13 cellular contexts compared by ENCODE assay signal in genomic region chr5:115343855-115344254, GRCh38. TPM values are rescaled to one million over a fixed set of nuclear protein-coding genes. Genes with fewer than 3 reads are reported as not detected.
A peak's percentile ranks its signal among the peaks of the same experiment; 100 is the strongest.
DNase-seq lines count a peak whose midpoint lies in the region; ATAC-seq and TF ChIP-seq lines count a peak whose summit lies in the region.
"Had no signal": no experiment of that assay in that cellular context is flagged by ENCODE, and none has a peak within 500 bp of the region (broad histone marks: within the 10 kb centered on the region; RNA-seq: fewer than 3 reads in every experiment).

No MANE protein-coding gene starts in this region.

- 0 to 3% methylated on average over 1 of the region's 1 CpG for WGBS in GM23248 (ENCODE audit: low coverage in 1 of 2, low lambda C conversion rate in 2 of 2, missing lambda C conversion rate in 2 of 2), 2 experiments
- 48% methylated on average over 1 of the region's 1 CpG for WGBS in smooth muscle cell (ENCODE audit: low lambda C conversion rate)

- in situ Hi-C loops in GM23248 (cut with MboI): no loop called here

- TF ChIP-seq CTCF in RWPE2 (IDR thresholded peaks at IDR 0.05; ENCODE audit: poor library complexity, severe bottlenecking) (no peak), fibroblast of mammary gland (conservative IDR thresholded peaks at IDR 0.05; ENCODE audit: control insufficient read depth, insufficient read depth, low read depth, low read length) (no peak), smooth muscle cell (IDR thresholded peaks at IDR 0.05; ENCODE audit: borderline replicate concordance, insufficient read depth, poor library complexity, severe bottlenecking) (no peak)

- H3K4me1 ChIP-seq in GM23248 (ENCODE audit: insufficient read depth) (peaks cover 26% of the 10 kb centered on the region), RWPE2 (ENCODE audit: insufficient read depth, poor library complexity, severe bottlenecking) (peaks cover 10% of the 10 kb centered on the region), smooth muscle cell (ENCODE audit: low read depth) (no peaks in the 10 kb centered on the region)

- H2AFZ ChIP-seq in GM23248 (peak overlapping the region; percentile 18; the same call in 1 of the 2 replicates), smooth muscle cell (ENCODE audit: low read depth) (no peak overlapping the region)

- H3K4me3 ChIP-seq in GM23248: peak overlapping the region; percentile 18; the same call in 1 of the 2 replicates
- H3K4me3 ChIP-seq in RWPE2 (ENCODE audit: severe bottlenecking): no peak overlapping the region
- H3K4me3 ChIP-seq in fibroblast of mammary gland (ENCODE audit: control insufficient read depth, low read depth, low read length): no peak overlapping the region
- H3K4me3 ChIP-seq in smooth muscle cell: no peak overlapping the region

- H3F3A ChIP-seq in GM23248 (ENCODE audit: insufficient read depth): peaks cover 12% of the 10 kb centered on the region
- peaks cover 6% of the 10 kb centered on the region for H3F3A ChIP-seq in smooth muscle cell (ENCODE audit: low read depth)

- no peaks in the 10 kb centered on the region for H4K20me1 ChIP-seq in GM23248 (ENCODE audit: insufficient read depth)
- H4K20me1 ChIP-seq in smooth muscle cell (ENCODE audit: low read depth): no peaks in the 10 kb centered on the region

- no peaks in the 10 kb centered on the region for H3K36me3 ChIP-seq in GM23248 (ENCODE audit: low read depth)
- no peaks in the 10 kb centered on the region for H3K36me3 ChIP-seq in RWPE2 (ENCODE audit: low read depth)
- H3K36me3 ChIP-seq in smooth muscle cell (ENCODE audit: low read depth): no peaks in the 10 kb centered on the region

- H3K4me2 ChIP-seq in GM23248 (ENCODE audit: unreplicated experiment) (peak overlapping the region; percentile 40), smooth muscle cell (peak overlapping the region; percentile 3)
- H3K4me2 ChIP-seq: KMS-11 had no signal

- H3K9me3 ChIP-seq in GM23248 (ENCODE audit: low read depth) (no peaks in the 10 kb centered on the region), RWPE2 (ENCODE audit: severe bottlenecking) (no peaks in the 10 kb centered on the region), smooth muscle cell (replicated peaks; ENCODE audit: low read depth) (no peaks in the 10 kb centered on the region)

- ATAC-seq in RWPE2 (ENCODE audit: low read depth): peak; percentile 90
- ATAC-seq: activated CD8-positive, alpha-beta T cell treated with anti-CD3 and anti-CD28 coated beads, Interleukin-2, amount 10 ng/mL, durations not matched to agents 7 days and 5 days; T-helper 17 cell had no signal

- peak overlapping the region; percentile 65 for H3K27ac ChIP-seq in GM23248
- H3K27ac ChIP-seq in RWPE2 (ENCODE audit: poor library complexity, severe bottlenecking): no peak overlapping the region
- H3K27ac ChIP-seq in smooth muscle cell (ENCODE audit: low read depth): peak overlapping the region; percentile 74
- H3K27ac ChIP-seq: KMS-11 had no signal

- H3K9ac ChIP-seq in GM23248 (peak overlapping the region; percentile 17), smooth muscle cell (ENCODE audit: low read depth) (no peak overlapping the region)
- H3K9ac ChIP-seq: KMS-11 had no signal

- DNase-seq in GM23248: peak; percentile 80
- no peak for DNase-seq in RWPE2 (ENCODE audit: low spot score)
- DNase-seq in fibroblast of mammary gland (ENCODE audit: low read depth): peak; percentile 77
- no peak for DNase-seq in smooth muscle cell (lab: John Stamatoyannopoulos, UW; ENCODE audit: unreplicated experiment)
- DNase-seq in NAMALWA (ENCODE audit: low spot score): no peak
- DNase-seq in NCI-H2107 treated with DMSO at 0.1 percent for 48 hours (lab: John Stamatoyannopoulos, UW; ENCODE audit: unreplicated experiment): no peak
- no peak for DNase-seq in activated naive CD4-positive, alpha-beta T cell treated with Interleukin-2 at 50 U/mL for 16 hours
- DNase-seq: activated CD8-positive, alpha-beta T cell treated with anti-CD3 and anti-CD28 coated beads, Interleukin-2, amount 10 ng/mL, durations not matched to agents 7 days and 5 days; activated naive CD8-positive, alpha-beta T cell treated with anti-CD3 and anti-CD28 coated beads, Interleukin-2, amount 10 ng/mL, durations not matched to agents 7 days and 5 days; NCI-H2107; substantia nigra; T-helper 17 cell had no signal

- no peaks in the 10 kb centered on the region for H3K9me2 ChIP-seq in GM23248 (ENCODE audit: insufficient read depth)

- H3K79me2 ChIP-seq in GM23248 (ENCODE audit: insufficient read depth) (no peaks in the 10 kb centered on the region), smooth muscle cell (ENCODE audit: low read depth) (no peaks in the 10 kb centered on the region)

- H3K27me3 ChIP-seq in GM23248 (replicated peaks; ENCODE audit: insufficient read depth) (no peaks in the 10 kb centered on the region), RWPE2 (ENCODE audit: insufficient read depth, poor library complexity, severe bottlenecking) (no peaks in the 10 kb centered on the region), smooth muscle cell (ENCODE audit: low read depth) (no peaks in the 10 kb centered on the region)

RNA-seq across cellular contexts. Expression of gene CCDC112, which starts 47.4 kb away (rescaled TPM):
- total RNA-seq in GM23248 (2014; rRNA removed; shearing (Covaris generic)): 4.2 and 4.6 TPM in 2 replicates
- polyA plus RNA-seq in GM23248 (2016; fragmentation: Nextera tagmentation; extraction: Ambion mirVana) (5.5 and 7.3 TPM in 2 replicates), smooth muscle cell (6.3 and 8.4 TPM in 2 replicates)
- total RNA-seq in smooth muscle cell: 9.1 and 9.4 TPM in 2 replicates

Comparison
In these comparisons a context has a peak if more than half of its experiments do, and no peak if none do; other contexts are left out.
1. DNase-seq: peak in GM23248 (single experiment) and fibroblast of mammary gland (single experiment); none in RWPE2 (single experiment), smooth muscle cell (single experiment), NAMALWA (single experiment), NCI-H2107 treated with DMSO at 0.1 percent for 48 hours (single experiment) and activated naive CD4-positive, alpha-beta T cell treated with Interleukin-2 at 50 U/mL for 16 hours (single experiment).